In the genomic region with DNA sequence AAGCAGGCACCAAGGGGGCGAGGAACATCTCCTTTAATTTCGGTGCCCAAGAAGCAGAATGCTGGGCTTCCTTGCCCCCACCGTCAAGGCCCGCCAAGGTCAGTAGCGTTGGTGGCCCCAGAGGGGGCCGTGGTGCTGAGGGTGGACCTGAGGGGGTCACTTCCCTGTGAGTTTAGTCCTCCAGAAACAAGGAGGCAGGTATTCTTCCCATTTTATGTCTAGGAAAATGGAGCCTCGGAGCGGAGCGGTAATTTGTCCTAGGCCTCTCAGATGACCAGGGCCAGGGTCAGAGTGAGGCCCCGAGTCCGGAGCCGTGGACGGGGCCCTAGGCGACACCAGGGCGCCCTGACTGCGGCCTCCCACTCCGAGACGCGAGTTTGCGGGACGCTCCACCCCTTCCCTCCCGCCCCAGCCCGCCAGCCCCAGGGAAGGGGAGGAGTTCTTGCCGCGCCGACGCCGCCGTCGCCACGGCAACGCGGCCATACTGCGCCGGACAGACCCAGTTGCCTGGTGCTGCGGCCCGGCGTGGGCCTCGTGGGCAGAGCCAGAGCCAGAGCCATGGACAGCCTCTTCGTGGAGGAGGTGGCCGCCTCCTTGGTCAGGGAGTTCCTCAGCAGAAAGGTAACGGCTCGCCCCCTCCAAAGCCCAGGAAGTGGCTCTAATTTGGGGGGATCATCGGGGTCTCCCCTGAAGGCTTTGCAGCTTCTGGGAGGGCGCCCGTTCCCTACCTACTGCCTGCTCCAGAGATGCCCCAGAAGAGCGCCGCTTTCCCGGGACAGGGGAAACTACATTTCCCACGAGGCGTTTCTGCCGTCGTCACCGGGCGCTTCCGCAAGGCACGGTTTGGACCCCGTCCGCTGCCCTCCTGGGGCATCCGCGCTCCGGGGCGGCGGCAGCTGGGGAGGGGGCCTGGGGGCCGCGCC, we compare ENCODE assay signal across 8 cellular contexts. TPM values are rescaled to one million over a fixed set of nuclear protein-coding genes. Genes with fewer than 3 reads are reported as not detected.
DNase-seq lines count a peak whose midpoint lies in the region; ATAC-seq, FAIRE-seq and TF ChIP-seq lines count a peak whose summit lies in the region.

TSS of gene MINDY4 (plus strand) at position 482 of the 923 bp plus-strand sequence. CDS start at position 559, 77 bp downstream.

- peak within 1 kb of the TSS; percentile 68 for H3K4me3 ChIP-seq in WI38 (ENCODE audit: low read depth, low read length)
- peak within 1 kb of the TSS; percentile 74 to 96 (median 85) for H3K4me3 ChIP-seq in breast epithelium
- peak within 1 kb of the TSS; percentile 96 for H3K4me3 ChIP-seq in iPS-20b (ENCODE audit: low read length)
- H3K4me3 ChIP-seq in skeletal muscle tissue (ENCODE audit: low read length in 3 of 3), result peak within 1 kb of the TSS; percentile 84 to 88 (median 85)

- H3K27ac ChIP-seq in breast epithelium (peak within 1 kb of the TSS; percentile 86 to 93), iPS-20b (ENCODE audit: low read length) (peak within 1 kb of the TSS; percentile 57), skeletal muscle tissue (ENCODE audit: low read depth, low read length) (peak within 1 kb of the TSS; percentile 64)

- ATAC-seq in HG02759 (IDR thresholded peaks at IDR 0.05; ENCODE audit: unreplicated experiment), result peak; percentile 91

- H3K36me3 ChIP-seq in breast epithelium, result no peaks in the 10 kb centered on the region
- H3K36me3 ChIP-seq in iPS-20b (ENCODE audit: insufficient read depth, low read depth, low read length), result no peaks in the 10 kb centered on the region
- H3K36me3 ChIP-seq in skeletal muscle tissue (ENCODE audit: control insufficient read depth in 3 of 3, insufficient read depth in 3 of 3, low read length in 3 of 3), result no peaks in the 10 kb centered on the region

- FAIRE-seq in GM12891 (lab: Jason Lieb, UNC), result peak; percentile 95

- H3K9ac ChIP-seq in iPS-20b (ENCODE audit: low read depth, low read length) (peak within 1 kb of the TSS; percentile 85), skeletal muscle tissue (ENCODE audit: low read depth in 1 of 3, low read length in 3 of 3) (peak within 1 kb of the TSS; percentile 81 to 83 (median 81))

- TF ChIP-seq CTCF in WI38 (IDR thresholded peaks at IDR 0.05; ENCODE audit: low read depth, low read length) (no peak), breast epithelium (IDR thresholded peaks at IDR 0.05) (peak in 1 of 3 donors; percentile 13)

- intact Hi-C loops in breast epithelium (cut with DNase I; ENCODE audit: low total_unique reads), result no loop called here

- H3K9me3 ChIP-seq in breast epithelium (no peaks in the 10 kb centered on the region), iPS-20b (ENCODE audit: insufficient read depth, low read depth, low read length) (no peaks in the 10 kb centered on the region), skeletal muscle tissue (ENCODE audit: control insufficient read depth in 3 of 3, low read length in 3 of 3) (no peaks in the 10 kb centered on the region)

- H3K4me1 ChIP-seq in breast epithelium (no peaks in the 10 kb centered on the region), iPS-20b (ENCODE audit: insufficient read depth, low read length) (peaks cover 2% of the 10 kb centered on the region; the same call in 1 of the 2 replicates), skeletal muscle tissue (ENCODE audit: control insufficient read depth in 3 of 3, insufficient read depth in 3 of 3, low read length in 3 of 3) (peaks cover 5 to 10% (median 9%) of the 10 kb centered on the region in 3 donors)

- peak; percentile 82 for DNase-seq in GM12891 (ENCODE audit: insufficient read length, low spot score)
- DNase-seq in NCI-H1930 (lab: John Stamatoyannopoulos, UW), result peak; percentile 68 to 78
- DNase-seq in breast epithelium (ENCODE audit: low spot score in 2 of 2), result peak; percentile 71 to 79
- no peak for DNase-seq in GDM1 (lab: John Stamatoyannopoulos, UW)

- no peak for TF ChIP-seq POLR2A in GM12891 (IDR thresholded peaks at IDR 0.05; ENCODE audit: low read depth, low read length)
- no peak for TF ChIP-seq POLR2A in breast epithelium (IDR thresholded peaks at IDR 0.05)

- no peaks in the 10 kb centered on the region for H3K27me3 ChIP-seq in breast epithelium
- H3K27me3 ChIP-seq in iPS-20b (ENCODE audit: insufficient read depth, low read length), result 0 out of 2 replicates have a peak, but pooled peaks cover 8% of the 10 kb centered on the region
- H3K27me3 ChIP-seq in skeletal muscle tissue (ENCODE audit: control insufficient read depth in 3 of 3, insufficient read depth in 3 of 3, low read length in 3 of 3), result no peaks in the 10 kb centered on the region

TF ChIP-seq in GM12891, 5 proteins besides CTCF, POLR2A, EP300 and RAD21:
- TF ChIP-seq PAX5 (IDR thresholded peaks at IDR 0.05; ENCODE audit: insufficient read depth, low read length, severe bottlenecking), result no peak
- TF ChIP-seq POU2F2 (IDR thresholded peaks at IDR 0.05; ENCODE audit: low read depth, low read length), result no peak
- TF ChIP-seq TAF1 (IDR thresholded peaks at IDR 0.05; ENCODE audit: low read depth, low read length), result no peak
- TF ChIP-seq SPI1 (IDR thresholded peaks at IDR 0.05; ENCODE audit: low read depth, low read length), result no peak
- no peak for TF ChIP-seq POLR2AphosphoS5 (IDR thresholded peaks at IDR 0.05; ENCODE audit: low read depth, low read length)

RNA-seq across cellular contexts. Expression of gene MINDY4, which starts in this region (rescaled TPM):
- polyA plus RNA-seq in GM12891 (2012; ENCODE audit: low read depth, missing spikeins), result 0.89 TPM
- total RNA-seq in breast epithelium (10 to 100 TPM in 2 of 3 donors, 1 to 10 TPM in 1; 5.6 to 14.9 (median 13.8) TPM), skeletal muscle tissue (7.8 TPM)
